ENCODE assay signal across 12 cellular contexts in the genomic region with DNA sequence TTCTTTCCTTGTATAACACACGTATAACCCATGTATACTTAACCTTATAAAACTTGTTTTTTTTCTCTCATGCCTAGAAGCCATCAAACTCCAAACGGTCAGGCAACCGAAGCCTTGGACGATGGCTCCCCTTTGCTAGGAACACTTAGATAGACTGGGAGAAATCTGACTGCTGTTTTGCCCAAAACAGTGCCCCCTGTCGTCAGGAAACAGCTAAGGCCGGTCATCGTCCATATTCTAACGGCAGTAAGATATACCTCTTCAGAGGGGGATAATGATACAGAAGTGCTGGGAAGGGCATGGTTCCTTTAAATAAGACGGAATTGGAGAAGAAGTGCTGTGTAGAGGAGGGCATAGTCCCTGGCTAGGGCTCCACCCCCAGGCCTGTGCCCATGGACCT.
DNase-seq lines count a peak whose midpoint lies in the region; ATAC-seq and TF ChIP-seq lines count a peak whose summit lies in the region.
"Had no signal": no experiment of that assay in that cellular context is flagged by ENCODE, and none has a peak within 500 bp of the region (broad histone marks: within the 10 kb centered on the region; RNA-seq: fewer than 3 reads in every experiment).

No MANE protein-coding gene starts in this region.

- H3K9me3 ChIP-seq in Panc1 (ENCODE audit: control insufficient read depth, insufficient read depth, low read depth, low read length), result no peaks in the 10 kb centered on the region

- DNase-seq in stimulated activated CD4-positive, alpha-beta T cell treated with anti-CD3 and anti-CD28 coated beads, Interleukin-15, amount 100 ng/mL, for 24 hours, result peak; percentile 24
- DNase-seq in stimulated activated CD4-positive, alpha-beta T cell treated with anti-CD3 and anti-CD28 coated beads, Interleukin-4, amount 100 ng/mL, for 4 hours, result no peak
- DNase-seq in Panc1 (ENCODE audit: low read depth, low spot score) (no peak), fibroblast of pulmonary artery (ENCODE audit: low read depth) (peak; percentile 17), T-helper 2 cell (no peak), foreskin melanocyte (no peak), hippocampal formation (lab: John Stamatoyannopoulos, UW) (no peak)
- DNase-seq: activated T-cell treated with anti-CD3 and anti-CD28 coated beads, Interleukin-2, amount 50 U/mL, for 72 hours; CD4-positive, alpha-beta memory T cell; tibial artery had no signal

- intact Hi-C loops in Panc1 (cut with micrococcal nuclease; ENCODE audit: unreplicated experiment), result no loop called here

- in situ Hi-C loops in Panc1 (cut with HindIII; ENCODE audit: low pct_unique_long_range_greater_than_20kb, low sequenced_read_pairs), result no loop called here

- TF ChIP-seq CTCF in Panc1 (IDR thresholded peaks at IDR 0.05) (peak; percentile 31), fibroblast of pulmonary artery (IDR thresholded peaks at IDR 0.05; ENCODE audit: low read length, missing control alignments) (peak; percentile 41)

- no peak overlapping the region for H3K27ac ChIP-seq in Panc1 (ENCODE audit: low read length)
- H3K27ac ChIP-seq: tibial artery had no signal

- no TSS peak for BruUV-seq in Panc1 (replicated peaks; lab: Mats Ljungman, UMichigan)

- H3K4me1 ChIP-seq in Panc1 (ENCODE audit: control insufficient read depth, insufficient read depth, low read length), result no peaks in the 10 kb centered on the region
- H3K4me1 ChIP-seq: tibial artery had no signal

- ATAC-seq in Panc1 (no peak), HG02759 (IDR thresholded peaks at IDR 0.05; ENCODE audit: unreplicated experiment) (no peak)
- ATAC-seq: activated T-cell treated with anti-CD3 and anti-CD28 coated beads, Interleukin-2, amount 50 U/mL, for 72 hours had no signal

- H3K27me3 ChIP-seq in Panc1 (ENCODE audit: control insufficient read depth, insufficient read depth, low read length), result no peaks in the 10 kb centered on the region
- H3K27me3 ChIP-seq: tibial artery had no signal

- H3K4me3 ChIP-seq in Panc1 (ENCODE audit: low read depth in 2 of 2, low read length in 2 of 2) (no peak overlapping the region), fibroblast of pulmonary artery (replicated peaks; ENCODE audit: low read depth, low read length) (no peak overlapping the region)
- H3K4me3 ChIP-seq: lung, tibial artery had no signal

- CTCF ChIA-PET in Panc1 (lab: Charles Lee), result no interaction called here

- H3K36me3 ChIP-seq in Panc1 (ENCODE audit: control insufficient read depth, insufficient read depth, low read length), result no peaks in the 10 kb centered on the region

- POLR2A ChIA-PET in Panc1 (lab: Charles Lee), result no interaction called here

Comparison
In these comparisons a context has a peak if more than half of its experiments do, and no peak if none do; other contexts are left out.
1. DNase-seq: peak in stimulated activated CD4-positive, alpha-beta T cell treated with anti-CD3 and anti-CD28 coated beads, Interleukin-15, amount 100 ng/mL, for 24 hours (single experiment) and fibroblast of pulmonary artery (single experiment); none in stimulated activated CD4-positive, alpha-beta T cell treated with anti-CD3 and anti-CD28 coated beads, Interleukin-4, amount 100 ng/mL, for 4 hours (0 of 2), Panc1 (single experiment), T-helper 2 cell (0 of 5), foreskin melanocyte (single experiment) and hippocampal formation (0 of 2).